Comparison of ENCODE assay signal across 17 cellular contexts in the genomic region with DNA sequence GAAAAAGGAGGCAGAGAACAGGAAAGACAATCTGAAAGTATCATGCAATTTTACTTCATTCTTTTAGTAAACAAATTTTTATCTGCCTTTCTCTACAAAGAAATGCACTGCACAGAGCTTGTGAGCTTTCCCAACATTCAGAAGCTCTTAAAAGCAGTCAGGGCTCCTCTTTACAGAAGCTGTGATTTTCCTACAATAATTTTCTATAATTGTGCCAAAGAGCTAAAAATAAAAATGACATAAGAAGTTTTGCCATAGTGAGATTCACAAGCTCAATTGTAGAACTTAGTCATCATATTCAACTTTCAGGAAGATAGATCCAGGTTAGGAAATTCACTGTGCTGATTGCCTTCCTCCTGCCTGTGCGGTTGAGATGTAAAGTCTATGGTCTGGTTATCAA.
"Had no signal": no experiment of that assay in that cellular context is flagged by ENCODE, and none has a peak within 500 bp of the region (broad histone marks: within the 10 kb centered on the region; RNA-seq: fewer than 3 reads in every experiment).

No MANE protein-coding gene starts in this region.

- DNase-seq: activated CD4-positive, alpha-beta T cell treated with anti-CD3 and anti-CD28 coated beads, Interleukin-2, amount 50 U/mL, for 4 hours; activated effector memory CD4-positive, alpha-beta T cell treated with anti-CD3 and anti-CD28 coated beads, Interleukin-2, amount 50 U/mL, for 16 hours; activated T-cell treated with anti-CD3 and anti-CD28 coated beads, Interleukin-2, amount 50 U/mL, for 1 hour; aorta; effector memory CD4-positive, alpha-beta T cell; foreskin keratinocyte; heart left ventricle; left lung; nephron progenitor cell; sigmoid colon; stimulated activated CD4-positive, alpha-beta T cell treated with anti-CD3 and anti-CD28 coated beads, Interleukin-4, amount 100 ng/mL, for 1 hour; stimulated activated CD8-positive, alpha-beta memory T cell treated with anti-CD3 and anti-CD28 coated beads, Interleukin-4, amount 100 ng/mL, for 48 hours; stimulated activated naive CD8-positive, alpha-beta T cell treated with anti-CD3 and anti-CD28 coated beads, Interleukin-15, Interleukin-2, amounts not matched to agents 100 U/mL and 50 U/mL, for 24 hours; testis; upper lobe of right lung had no signal

- H3K36me3 ChIP-seq: heart left ventricle, left lung, sigmoid colon, upper lobe of right lung had no signal

- H3K9me3 ChIP-seq: heart left ventricle, left lung, sigmoid colon, testis, upper lobe of right lung had no signal

- FAIRE-seq: islet of Langerhans had no signal

- H3K4me3 ChIP-seq: coronary artery, heart left ventricle, left lung, sigmoid colon, testis, upper lobe of right lung had no signal

- H3K4me1 ChIP-seq: foreskin keratinocyte, left lung, sigmoid colon, testis, upper lobe of right lung had no signal

- H3K27ac ChIP-seq: coronary artery, foreskin keratinocyte, heart left ventricle, left lung, sigmoid colon, testis, upper lobe of right lung had no signal

- ATAC-seq: foreskin keratinocyte; heart left ventricle; left lung; stimulated activated naive CD8-positive, alpha-beta T cell treated with anti-CD3 and anti-CD28 coated beads, Interleukin-15, Interleukin-2, amounts not matched to agents 100 U/mL and 50 U/mL, for 24 hours; upper lobe of right lung had no signal

- H3K27me3 ChIP-seq: foreskin keratinocyte, heart left ventricle, left lung, sigmoid colon, testis, upper lobe of right lung had no signal
